ENCODE assay signal across 9 cellular contexts in genomic region chr7:121083138-121083789, GRCh38.
DNase-seq lines count a peak whose midpoint lies in the region; ATAC-seq and TF ChIP-seq lines count a peak whose summit lies in the region.
"Had no signal": no experiment of that assay in that cellular context is flagged by ENCODE, and none has a peak within 500 bp of the region (broad histone marks: within the 10 kb centered on the region; RNA-seq: fewer than 3 reads in every experiment).

No MANE protein-coding gene starts in this region.

- CTCF ChIA-PET in RWPE1 (lab: Yijun Ruan, JAX) = interaction anchor here (0.7 to 2.5 kb wide), 3 partner anchors 25 to 1300 kb away, joined by 3 to 20 read pairs (median 5); partner anchors contain the start of gene CPED1

- H3K27me3 ChIP-seq in gastrocnemius medialis = no peaks in the 10 kb centered on the region

- H3K36me3 ChIP-seq in gastrocnemius medialis = no peaks in the 10 kb centered on the region

- ATAC-seq in esophagus mucosa (peak; percentile 46), gastrocnemius medialis (peak; percentile 77 to 84), GM19463 (IDR thresholded peaks at IDR 0.05; ENCODE audit: unreplicated experiment) (no peak), HG02852 (IDR thresholded peaks at IDR 0.05; ENCODE audit: unreplicated experiment) (no peak)
- ATAC-seq: sciatic nerve had no signal

- peaks cover 67 to 77% of the 10 kb centered on the region in 2 donors for H3K4me1 ChIP-seq in gastrocnemius medialis

- in situ Hi-C loops in gastrocnemius medialis (cut with MboI; ENCODE audit: low sequenced_read_pairs in 4 of 4) = loop anchor here in 3 of 4 donors (5.0 kb wide), 2 partner anchors 91 to 96 kb away; partner anchors contain the start of gene CPED1 (in 2 of the 3)

- TF ChIP-seq POLR2A in gastrocnemius medialis (IDR thresholded peaks at IDR 0.05) = no peak

- intact Hi-C loops in gastrocnemius medialis (cut with DNase I; ENCODE audit: low total_unique reads) = no loop called here

- no peaks in the 10 kb centered on the region for H3K9me3 ChIP-seq in gastrocnemius medialis

- DNase-seq in GM03348 (ENCODE audit: low spot score) (peak; percentile 36), RWPE1 (ENCODE audit: low spot score) (peak; percentile 49), gastrocnemius medialis (peak; percentile 44 to 70), SKM-1 (lab: John Stamatoyannopoulos, UW; ENCODE audit: unreplicated experiment) (no peak), SK-N-DZ (ENCODE audit: low spot score) (no peak)

- H3K4me3 ChIP-seq in gastrocnemius medialis = no peak overlapping the region

- H3K27ac ChIP-seq in RWPE1 (no peak overlapping the region), gastrocnemius medialis (peak overlapping the region; percentile 69 to 90 (median 80))

- POLR2A ChIA-PET in RWPE1 (lab: Yijun Ruan, JAX; ENCODE audit: low non-redundant PET) = interaction anchor here (0.6 kb wide), 1 partner anchor 94 kb away, joined by 3 read pairs; no protein-coding TSS in a partner anchor

- TF ChIP-seq CTCF in RWPE1 (conservative IDR thresholded peaks at IDR 0.05; ENCODE audit: low read depth) (no peak), gastrocnemius medialis (IDR thresholded peaks at IDR 0.05 in 4 of 5, conservative IDR thresholded peaks at IDR 0.05 in 1 of 5) (no peak)

Comparison
In these comparisons a context has a peak if more than half of its experiments do, and no peak if none do; other contexts are left out.
1. DNase-seq: peak in GM03348 (single experiment), RWPE1 (single experiment) and gastrocnemius medialis (2 of 2); none in SKM-1 (single experiment) and SK-N-DZ (single experiment).
2. ATAC-seq: peak in esophagus mucosa (single experiment) and gastrocnemius medialis (2 of 2); none in GM19463 (single experiment) and HG02852 (single experiment).